Comparison of ENCODE assay signal across 18 cellular contexts in the genomic region with DNA sequence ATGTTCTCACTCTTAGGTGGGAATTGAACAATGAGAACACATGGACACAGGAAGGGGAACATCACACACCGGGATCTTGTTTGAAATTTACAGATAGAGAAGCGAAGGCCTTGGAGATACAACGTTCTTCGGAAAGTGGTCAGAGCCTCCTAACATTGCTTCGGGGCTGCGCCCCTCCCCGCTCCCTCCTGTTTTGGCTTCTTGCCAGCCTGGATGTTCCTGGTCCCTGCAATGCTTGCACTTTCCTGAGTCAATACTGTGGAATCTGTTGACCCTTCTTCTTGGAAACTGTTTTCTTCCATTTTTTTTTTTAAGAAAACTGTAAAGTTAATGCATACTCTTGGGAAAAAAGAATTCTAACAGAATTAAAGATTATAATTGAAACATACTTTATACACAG.
DNase-seq lines count a peak whose midpoint lies in the region; ATAC-seq, FAIRE-seq and TF ChIP-seq lines count a peak whose summit lies in the region.
"Had no signal": no experiment of that assay in that cellular context is flagged by ENCODE, and none has a peak within 500 bp of the region (broad histone marks: within the 10 kb centered on the region; RNA-seq: fewer than 3 reads in every experiment).

No MANE protein-coding gene starts in this region.

- no peak overlapping the region for H3K4me2 ChIP-seq in mesendoderm (ENCODE audit: low read length)
- no peak overlapping the region for H3K4me2 ChIP-seq in PC-3 (ENCODE audit: low read length)
- H3K4me2 ChIP-seq in PC-9: no peak overlapping the region

- no peak overlapping the region for H4K8ac ChIP-seq in mesendoderm (ENCODE audit: low read depth, low read length)

- BruUV-seq in PC-3 (replicated peaks; lab: Mats Ljungman, UMichigan) (no TSS peak), PC-9 (replicated peaks; lab: Mats Ljungman, UMichigan) (no TSS peak)

- no peak for FAIRE-seq in urothelium cell line (lab: Jason Lieb, UNC)
- FAIRE-seq: G401.6, GM12892, H54 had no signal

- no peaks in the 10 kb centered on the region for H4K20me1 ChIP-seq in PC-3 (ENCODE audit: low read length)
- H4K20me1 ChIP-seq in PC-9 (ENCODE audit: insufficient read depth): no peaks in the 10 kb centered on the region

- no CpG with 5 or more reads among the region's 7 CpGs for WGBS in mesendoderm (ENCODE audit: extremely low coverage, insufficient coverage, low lambda C conversion rate)

- no peak overlapping the region for H2BK120ac ChIP-seq in mesendoderm (ENCODE audit: low read depth, low read length)

- no peaks in the 10 kb centered on the region for H3K79me1 ChIP-seq in mesendoderm (ENCODE audit: low read length)

- no peak overlapping the region for H3K27ac ChIP-seq in CD4-positive, alpha-beta T cell (ENCODE audit: low read depth, low read length)
- H3K27ac ChIP-seq in mesendoderm (ENCODE audit: low read depth, low read length): no peak overlapping the region
- H3K27ac ChIP-seq in PC-3 (ENCODE audit: low read length): no peak overlapping the region
- H3K27ac ChIP-seq in PC-9: no peak overlapping the region

- H3K4me1 ChIP-seq in mesendoderm (ENCODE audit: control insufficient read depth, low read depth, low read length) (no peaks in the 10 kb centered on the region), PC-3 (ENCODE audit: insufficient read depth, low read length) (no peaks in the 10 kb centered on the region), PC-9 (replicated peaks; ENCODE audit: insufficient read depth) (no peaks in the 10 kb centered on the region)
- H3K4me1 ChIP-seq: HAP-1 had no signal

- no peak for TF ChIP-seq EP300 in Ishikawa (IDR thresholded peaks at IDR 0.05; ENCODE audit: borderline replicate concordance)

- H3K27me3 ChIP-seq in CD4-positive, alpha-beta T cell (ENCODE audit: control insufficient read depth, insufficient read depth, low read length): no peaks in the 10 kb centered on the region
- no peaks in the 10 kb centered on the region for H3K27me3 ChIP-seq in mesendoderm (ENCODE audit: insufficient read depth, low read length, poor library complexity)
- H3K27me3 ChIP-seq in PC-3 (ENCODE audit: low read length): no peaks in the 10 kb centered on the region
- H3K27me3 ChIP-seq in PC-9 (ENCODE audit: insufficient read depth, low read depth): no peaks in the 10 kb centered on the region

- no peaks in the 10 kb centered on the region for H3K27me3 Mint-ChIP-seq in CD4-positive, alpha-beta T cell
- H3K27me3 Mint-ChIP-seq: CD8-positive, alpha-beta memory T cell had no signal

- H3K4me3 ChIP-seq in mesendoderm (ENCODE audit: low read length) (no peak overlapping the region), PC-3 (ENCODE audit: low read length) (no peak overlapping the region), PC-9 (no peak overlapping the region)
- H3K4me3 ChIP-seq: HAP-1 had no signal

- no peak overlapping the region for H2BK15ac ChIP-seq in mesendoderm (replicated peaks; ENCODE audit: low read depth)

- H3K4me1 Mint-ChIP-seq in CD4-positive, alpha-beta T cell (ENCODE audit: low read depth): peaks cover 13% of the 10 kb centered on the region

- TF ChIP-seq CTCF in CD4-positive, alpha-beta T cell (IDR thresholded peaks at IDR 0.05): no peak
- no peak for TF ChIP-seq CTCF in PC-3 (conservative IDR thresholded peaks at IDR 0.05; ENCODE audit: low read depth, low read length)
- no peak for TF ChIP-seq CTCF in PC-9 (conservative IDR thresholded peaks at IDR 0.05)

- H3K36me3 ChIP-seq in mesendoderm (ENCODE audit: control insufficient read depth, insufficient read depth, low read length): no peaks in the 10 kb centered on the region
- no peaks in the 10 kb centered on the region for H3K36me3 ChIP-seq in PC-3 (ENCODE audit: low read depth, low read length)
- no peaks in the 10 kb centered on the region for H3K36me3 ChIP-seq in PC-9 (ENCODE audit: low read depth)
- H3K36me3 ChIP-seq: HAP-1 had no signal

- H2AFZ ChIP-seq in PC-3 (ENCODE audit: low read length) (no peak overlapping the region), PC-9 (no peak overlapping the region)

- no peak overlapping the region for H3K18ac ChIP-seq in mesendoderm (ENCODE audit: low read length)

- no peak overlapping the region for H2BK5ac ChIP-seq in mesendoderm (ENCODE audit: low read length)

- H3K79me2 ChIP-seq in mesendoderm (ENCODE audit: control insufficient read depth, insufficient read depth, low read length) (no peaks in the 10 kb centered on the region), PC-3 (ENCODE audit: low read length) (no peaks in the 10 kb centered on the region), PC-9 (ENCODE audit: low read depth) (no peaks in the 10 kb centered on the region)

- no peak overlapping the region for H4K5ac ChIP-seq in mesendoderm (ENCODE audit: low read length)

- no peak overlapping the region for H3K23ac ChIP-seq in mesendoderm (ENCODE audit: low read length)

- H3K36me3 Mint-ChIP-seq in CD4-positive, alpha-beta T cell (ENCODE audit: low read depth): peaks cover 7% of the 10 kb centered on the region
- H3K36me3 Mint-ChIP-seq: CD8-positive, alpha-beta memory T cell had no signal

- H2AK5ac ChIP-seq in mesendoderm (ENCODE audit: low read length): no peak overlapping the region

- DNase-seq in CD4-positive, alpha-beta T cell: no peak
- peak; percentile 3 for DNase-seq in mesendoderm
- peak; percentile 44 for DNase-seq in urothelium cell line (ENCODE audit: low spot score)
- DNase-seq in PC-3: no peak
- no peak for DNase-seq in PC-9
- DNase-seq: C1 segment of cervical spinal cord; Calu3; CD8-positive, alpha-beta memory T cell; COR-L47; DMS79 treated with DMSO at 0.1 percent for 48 hours; GOT3; HFFc6 had no signal

- ATAC-seq in CD4-positive, alpha-beta T cell (ENCODE audit: poor library complexity): no peak
- ATAC-seq in PC-3: no peak
- ATAC-seq in HG03571 (IDR thresholded peaks at IDR 0.05; ENCODE audit: unreplicated experiment): no peak

- intact Hi-C loops in CD4-positive, alpha-beta T cell (cut with DNase I, micrococcal nuclease): loop anchor here in 1 of 2 experiments (5.0 kb wide), 1 partner anchor 32 kb away; no protein-coding TSS in a partner anchor
- intact Hi-C loops in PC-3 (cut with micrococcal nuclease) (no loop called here), PC-9 (cut with micrococcal nuclease; ENCODE audit: unreplicated experiment) (no loop called here)

- no peaks in the 10 kb centered on the region for H3F3A ChIP-seq in PC-3 (ENCODE audit: low read length, unreplicated experiment)
- no peaks in the 10 kb centered on the region for H3F3A ChIP-seq in PC-9 (ENCODE audit: insufficient read depth, low read depth)

- H3K56ac ChIP-seq in mesendoderm (ENCODE audit: low read length): no peak overlapping the region

- no peak overlapping the region for H3K9ac ChIP-seq in mesendoderm (ENCODE audit: low read length)
- H3K9ac ChIP-seq in PC-3 (ENCODE audit: low read length): no peak overlapping the region

- no peaks in the 10 kb centered on the region for H3K9me3 ChIP-seq in CD4-positive, alpha-beta T cell (ENCODE audit: control insufficient read depth, low read length)
- H3K9me3 ChIP-seq in PC-3 (ENCODE audit: low read length) (no peaks in the 10 kb centered on the region), PC-9 (ENCODE audit: insufficient read depth, low read depth) (no peaks in the 10 kb centered on the region)
- H3K9me3 ChIP-seq: HAP-1 had no signal

- H3K27ac Mint-ChIP-seq in CD4-positive, alpha-beta T cell: peak overlapping the region; percentile 34
- H3K27ac Mint-ChIP-seq: HFFc6 had no signal

- H3K9me2 ChIP-seq in PC-3 (replicated peaks; ENCODE audit: low read length) (no peaks in the 10 kb centered on the region), PC-9 (ENCODE audit: insufficient read depth) (no peaks in the 10 kb centered on the region)

- H3K4me3 Mint-ChIP-seq in CD4-positive, alpha-beta T cell: no peak overlapping the region
- H3K4me3 Mint-ChIP-seq: HFFc6 had no signal

- peaks cover 11% of the 10 kb centered on the region for H3K9me3 Mint-ChIP-seq in CD4-positive, alpha-beta T cell

- H3K4ac ChIP-seq in mesendoderm (ENCODE audit: low read depth, low read length): no peak overlapping the region

- CTCF ChIA-PET in CD4-positive, alpha-beta T cell (lab: Charles Lee): no interaction called here
- CTCF ChIA-PET in PC-3 (lab: Charles Lee): no interaction called here
- CTCF ChIA-PET in PC-9 (lab: Charles Lee): no interaction called here

- TF ChIP-seq RAD21 in Ishikawa (IDR thresholded peaks at IDR 0.05; ENCODE audit: low read depth): no peak

- POLR2A ChIA-PET in CD4-positive, alpha-beta T cell (lab: Charles Lee): interaction anchor here (0.9 to 1.3 kb wide), 2 partner anchors 9 to 10 kb away, joined by 3 to 6 read pairs; no protein-coding TSS in a partner anchor
- POLR2A ChIA-PET in PC-3 (lab: Charles Lee; ENCODE audit: unreplicated experiment): no interaction called here
- POLR2A ChIA-PET in PC-9 (lab: Charles Lee; ENCODE audit: unreplicated experiment): no interaction called here

TF ChIP-seq in Ishikawa, 13 proteins besides CTCF, POLR2A, EP300 and RAD21:
- 0 out of 2 replicates have a peak, but pooled peaks have one; percentile 14 for TF ChIP-seq NFIC (IDR thresholded peaks at IDR 0.05)
- TF ChIP-seq YY1 (IDR thresholded peaks at IDR 0.05; ENCODE audit: low read depth): no peak
- TF ChIP-seq TEAD4 (IDR thresholded peaks at IDR 0.05): no peak
- TF ChIP-seq, protein P1, sequence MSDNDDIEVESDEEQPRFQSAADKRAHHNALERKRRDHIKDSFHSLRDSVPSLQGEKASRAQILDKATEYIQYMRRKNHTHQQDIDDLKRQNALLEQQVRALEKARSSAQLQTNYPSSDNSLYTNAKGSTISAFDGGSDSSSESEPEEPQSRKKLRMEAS (IDR thresholded peaks at IDR 0.05): no peak

Comparison
In these comparisons a context has a peak if more than half of its experiments do, and no peak if none do; other contexts are left out.
1. DNase-seq: peak in mesendoderm (single experiment) and urothelium cell line (single experiment); none in CD4-positive, alpha-beta T cell (0 of 10), PC-3 (single experiment) and PC-9 (0 of 2).